ENCODE assay signal across 1 cellular context in the genomic region with DNA sequence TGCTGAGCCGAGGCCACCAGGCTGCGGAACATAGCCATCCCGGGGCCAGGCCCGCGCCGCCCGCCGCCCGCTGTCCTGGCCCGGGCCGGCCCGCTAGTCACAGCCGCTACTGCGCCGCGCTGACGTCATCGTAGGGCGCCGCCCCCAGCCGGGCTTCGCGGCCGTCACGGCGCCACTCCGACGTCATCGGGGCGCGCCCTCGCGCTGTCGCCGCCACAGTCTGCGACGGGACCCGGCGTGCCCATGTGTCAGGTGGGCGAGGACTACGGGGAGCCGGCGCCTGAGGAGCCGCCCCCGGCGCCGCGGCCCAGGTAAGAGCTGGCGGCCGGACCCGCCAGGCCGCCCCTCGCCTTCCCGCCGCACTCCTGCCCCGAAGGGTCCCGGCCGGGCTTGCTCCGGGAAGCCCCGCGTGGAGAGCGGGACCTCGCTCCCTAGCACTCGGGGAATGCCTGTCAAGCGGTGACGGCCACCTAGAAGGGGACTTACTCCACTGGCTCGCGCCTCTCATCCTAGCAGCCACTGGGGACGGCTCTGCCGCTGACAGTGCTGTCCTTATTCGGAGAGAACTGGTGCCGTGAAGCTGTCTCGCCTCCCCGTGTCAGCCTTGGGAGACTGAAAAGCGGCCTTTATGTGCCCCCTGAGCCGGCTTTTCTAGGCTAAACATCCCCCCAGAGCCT.
TF ChIP-seq lines count a peak whose summit lies in the region.

A gene (plus strand): TSS at position 216 of the 677 bp plus-strand sequence. CDS start 28 bp downstream, at position 244.
A gene with protein sequence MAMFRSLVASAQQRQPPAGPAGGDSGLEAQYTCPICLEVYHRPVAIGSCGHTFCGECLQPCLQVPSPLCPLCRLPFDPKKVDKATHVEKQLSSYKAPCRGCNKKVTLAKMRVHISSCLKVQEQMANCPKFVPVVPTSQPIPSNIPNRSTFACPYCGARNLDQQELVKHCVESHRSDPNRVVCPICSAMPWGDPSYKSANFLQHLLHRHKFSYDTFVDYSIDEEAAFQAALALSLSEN (minus strand): TSS at position 121 of the 677 bp plus-strand sequence. CDS start 83 bp downstream, at position 38.

TF ChIP-seq in HepG2, 621 proteins besides CTCF, POLR2A, EP300 and RAD21 (continued from another document and continues in another):
- TF ChIP-seq, protein P1, sequence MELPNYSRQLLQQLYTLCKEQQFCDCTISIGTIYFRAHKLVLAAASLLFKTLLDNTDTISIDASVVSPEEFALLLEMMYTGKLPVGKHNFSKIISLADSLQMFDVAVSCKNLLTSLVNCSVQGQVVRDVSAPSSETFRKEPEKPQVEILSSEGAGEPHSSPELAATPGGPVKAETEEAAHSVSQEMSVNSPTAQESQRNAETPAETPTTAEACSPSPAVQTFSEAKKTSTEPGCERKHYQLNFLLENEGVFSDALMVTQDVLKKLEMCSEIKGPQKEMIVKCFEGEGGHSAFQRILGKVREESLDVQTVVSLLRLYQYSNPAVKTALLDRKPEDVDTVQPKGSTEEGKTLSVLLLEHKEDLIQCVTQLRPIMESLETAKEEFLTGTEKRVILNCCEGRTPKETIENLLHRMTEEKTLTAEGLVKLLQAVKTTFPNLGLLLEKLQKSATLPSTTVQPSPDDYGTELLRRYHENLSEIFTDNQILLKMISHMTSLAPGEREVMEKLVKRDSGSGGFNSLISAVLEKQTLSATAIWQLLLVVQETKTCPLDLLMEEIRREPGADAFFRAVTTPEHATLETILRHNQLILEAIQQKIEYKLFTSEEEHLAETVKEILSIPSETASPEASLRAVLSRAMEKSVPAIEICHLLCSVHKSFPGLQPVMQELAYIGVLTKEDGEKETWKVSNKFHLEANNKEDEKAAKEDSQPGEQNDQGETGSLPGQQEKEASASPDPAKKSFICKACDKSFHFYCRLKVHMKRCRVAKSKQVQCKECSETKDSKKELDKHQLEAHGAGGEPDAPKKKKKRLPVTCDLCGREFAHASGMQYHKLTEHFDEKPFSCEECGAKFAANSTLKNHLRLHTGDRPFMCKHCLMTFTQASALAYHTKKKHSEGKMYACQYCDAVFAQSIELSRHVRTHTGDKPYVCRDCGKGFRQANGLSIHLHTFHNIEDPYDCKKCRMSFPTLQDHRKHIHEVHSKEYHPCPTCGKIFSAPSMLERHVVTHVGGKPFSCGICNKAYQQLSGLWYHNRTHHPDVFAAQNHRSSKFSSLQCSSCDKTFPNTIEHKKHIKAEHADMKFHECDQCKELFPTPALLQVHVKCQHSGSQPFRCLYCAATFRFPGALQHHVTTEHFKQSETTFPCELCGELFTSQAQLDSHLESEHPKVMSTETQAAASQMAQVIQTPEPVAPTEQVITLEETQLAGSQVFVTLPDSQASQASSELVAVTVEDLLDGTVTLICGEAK (IDR thresholded peaks at IDR 0.05), result no peak
- TF ChIP-seq, protein P1 (CRISPR knock-in tag; IDR thresholded peaks at IDR 0.05), result peak; percentile 79
- TF ChIP-seq CHCHD3 (CRISPR knock-in tag; IDR thresholded peaks at IDR 0.05) (peak; percentile 67; the same call in 1 of the 2 replicates), ZNF264 (CRISPR knock-in tag; IDR thresholded peaks at IDR 0.05) (no peak), SP140L (CRISPR knock-in tag; IDR thresholded peaks at IDR 0.05; ENCODE audit: borderline replicate concordance) (0 out of 2 replicates have a peak, but pooled peaks have one; percentile 51), FOSL2 (CRISPR knock-in tag; IDR thresholded peaks at IDR 0.05) (peak; percentile 63), ZNF432 (CRISPR knock-in tag; IDR thresholded peaks at IDR 0.05; ENCODE audit: borderline replicate concordance) (no peak), ZNF780A (CRISPR knock-in tag; IDR thresholded peaks at IDR 0.05) (no peak), SOX13 (IDR thresholded peaks at IDR 0.05) (no peak), SOX13 (CRISPR knock-in tag; conservative IDR thresholded peaks at IDR 0.05 in 1 of 2, IDR thresholded peaks at IDR 0.05 in 1 of 2) (peak in 1 of 2 experiments; percentile 48; a peak in 2 of 4 replicates), HNRNPL (IDR thresholded peaks at IDR 0.05; ENCODE audit: low read depth, low read length) (no peak), ZFYVE20 (CRISPR knock-in tag; IDR thresholded peaks at IDR 0.05; ENCODE audit: borderline replicate concordance, low read depth) (peak; percentile 84; the same call in 1 of the 2 replicates), NRL (CRISPR knock-in tag; IDR thresholded peaks at IDR 0.05; ENCODE audit: borderline replicate concordance) (no peak), TBX2 (CRISPR knock-in tag; IDR thresholded peaks at IDR 0.05; ENCODE audit: borderline replicate concordance) (peak; percentile 39; the same call in 1 of the 2 replicates), ZNF678 (CRISPR knock-in tag; IDR thresholded peaks at IDR 0.05) (no peak), ESRRA (CRISPR knock-in tag; IDR thresholded peaks at IDR 0.05; ENCODE audit: low read depth) (peak; percentile 63), ZNF10 (CRISPR knock-in tag; IDR thresholded peaks at IDR 0.05; ENCODE audit: borderline replicate concordance, low read depth) (no peak), CENPX (CRISPR knock-in tag; IDR thresholded peaks at IDR 0.05) (no peak), REXO4 (CRISPR knock-in tag; IDR thresholded peaks at IDR 0.05; ENCODE audit: borderline replicate concordance) (no peak), KMT2A (CRISPR knock-in tag; IDR thresholded peaks at IDR 0.05) (peak; percentile 80; the same call in 1 of the 2 replicates), ZNF468 (CRISPR knock-in tag; IDR thresholded peaks at IDR 0.05) (no peak), ZNF615 (CRISPR knock-in tag; IDR thresholded peaks at IDR 0.05; ENCODE audit: borderline replicate concordance) (no peak), FOXK2 (IDR thresholded peaks at IDR 0.05) (no peak), ZMYM3 (CRISPR knock-in tag; IDR thresholded peaks at IDR 0.05) (no peak), KLF9 (CRISPR knock-in tag; IDR thresholded peaks at IDR 0.05; ENCODE audit: low read depth) (peak; percentile 47; the same call in 1 of the 2 replicates)
- TF ChIP-seq, protein P2, sequence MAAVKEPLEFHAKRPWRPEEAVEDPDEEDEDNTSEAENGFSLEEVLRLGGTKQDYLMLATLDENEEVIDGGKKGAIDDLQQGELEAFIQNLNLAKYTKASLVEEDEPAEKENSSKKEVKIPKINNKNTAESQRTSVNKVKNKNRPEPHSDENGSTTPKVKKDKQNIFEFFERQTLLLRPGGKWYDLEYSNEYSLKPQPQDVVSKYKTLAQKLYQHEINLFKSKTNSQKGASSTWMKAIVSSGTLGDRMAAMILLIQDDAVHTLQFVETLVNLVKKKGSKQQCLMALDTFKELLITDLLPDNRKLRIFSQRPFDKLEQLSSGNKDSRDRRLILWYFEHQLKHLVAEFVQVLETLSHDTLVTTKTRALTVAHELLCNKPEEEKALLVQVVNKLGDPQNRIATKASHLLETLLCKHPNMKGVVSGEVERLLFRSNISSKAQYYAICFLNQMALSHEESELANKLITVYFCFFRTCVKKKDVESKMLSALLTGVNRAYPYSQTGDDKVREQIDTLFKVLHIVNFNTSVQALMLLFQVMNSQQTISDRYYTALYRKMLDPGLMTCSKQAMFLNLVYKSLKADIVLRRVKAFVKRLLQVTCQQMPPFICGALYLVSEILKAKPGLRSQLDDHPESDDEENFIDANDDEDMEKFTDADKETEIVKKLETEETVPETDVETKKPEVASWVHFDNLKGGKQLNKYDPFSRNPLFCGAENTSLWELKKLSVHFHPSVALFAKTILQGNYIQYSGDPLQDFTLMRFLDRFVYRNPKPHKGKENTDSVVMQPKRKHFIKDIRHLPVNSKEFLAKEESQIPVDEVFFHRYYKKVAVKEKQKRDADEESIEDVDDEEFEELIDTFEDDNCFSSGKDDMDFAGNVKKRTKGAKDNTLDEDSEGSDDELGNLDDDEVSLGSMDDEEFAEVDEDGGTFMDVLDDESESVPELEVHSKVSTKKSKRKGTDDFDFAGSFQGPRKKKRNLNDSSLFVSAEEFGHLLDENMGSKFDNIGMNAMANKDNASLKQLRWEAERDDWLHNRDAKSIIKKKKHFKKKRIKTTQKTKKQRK (IDR thresholded peaks at IDR 0.05; ENCODE audit: low read length), result no peak
- TF ChIP-seq, protein P3, sequence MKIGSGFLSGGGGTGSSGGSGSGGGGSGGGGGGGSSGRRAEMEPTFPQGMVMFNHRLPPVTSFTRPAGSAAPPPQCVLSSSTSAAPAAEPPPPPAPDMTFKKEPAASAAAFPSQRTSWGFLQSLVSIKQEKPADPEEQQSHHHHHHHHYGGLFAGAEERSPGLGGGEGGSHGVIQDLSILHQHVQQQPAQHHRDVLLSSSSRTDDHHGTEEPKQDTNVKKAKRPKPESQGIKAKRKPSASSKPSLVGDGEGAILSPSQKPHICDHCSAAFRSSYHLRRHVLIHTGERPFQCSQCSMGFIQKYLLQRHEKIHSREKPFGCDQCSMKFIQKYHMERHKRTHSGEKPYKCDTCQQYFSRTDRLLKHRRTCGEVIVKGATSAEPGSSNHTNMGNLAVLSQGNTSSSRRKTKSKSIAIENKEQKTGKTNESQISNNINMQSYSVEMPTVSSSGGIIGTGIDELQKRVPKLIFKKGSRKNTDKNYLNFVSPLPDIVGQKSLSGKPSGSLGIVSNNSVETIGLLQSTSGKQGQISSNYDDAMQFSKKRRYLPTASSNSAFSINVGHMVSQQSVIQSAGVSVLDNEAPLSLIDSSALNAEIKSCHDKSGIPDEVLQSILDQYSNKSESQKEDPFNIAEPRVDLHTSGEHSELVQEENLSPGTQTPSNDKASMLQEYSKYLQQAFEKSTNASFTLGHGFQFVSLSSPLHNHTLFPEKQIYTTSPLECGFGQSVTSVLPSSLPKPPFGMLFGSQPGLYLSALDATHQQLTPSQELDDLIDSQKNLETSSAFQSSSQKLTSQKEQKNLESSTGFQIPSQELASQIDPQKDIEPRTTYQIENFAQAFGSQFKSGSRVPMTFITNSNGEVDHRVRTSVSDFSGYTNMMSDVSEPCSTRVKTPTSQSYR (CRISPR knock-in tag; IDR thresholded peaks at IDR 0.05; ENCODE audit: borderline replicate concordance), result peak; percentile 57; the same call in 1 of the 2 replicates
- TF ChIP-seq, protein P4, sequence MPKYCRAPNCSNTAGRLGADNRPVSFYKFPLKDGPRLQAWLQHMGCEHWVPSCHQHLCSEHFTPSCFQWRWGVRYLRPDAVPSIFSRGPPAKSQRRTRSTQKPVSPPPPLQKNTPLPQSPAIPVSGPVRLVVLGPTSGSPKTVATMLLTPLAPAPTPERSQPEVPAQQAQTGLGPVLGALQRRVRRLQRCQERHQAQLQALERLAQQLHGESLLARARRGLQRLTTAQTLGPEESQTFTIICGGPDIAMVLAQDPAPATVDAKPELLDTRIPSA (CRISPR knock-in tag; IDR thresholded peaks at IDR 0.05; ENCODE audit: borderline replicate concordance), result no peak
- TF ChIP-seq, protein P5, sequence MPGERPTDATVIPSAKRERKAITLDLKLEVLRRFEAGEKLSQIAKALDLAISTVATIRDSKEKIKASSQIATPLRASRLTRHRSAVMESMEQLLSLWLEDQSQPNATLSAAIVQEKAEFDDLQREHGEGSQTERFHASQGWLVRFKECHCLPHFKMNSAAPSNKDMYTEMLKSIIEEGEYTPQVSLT (CRISPR knock-in tag; IDR thresholded peaks at IDR 0.05; ENCODE audit: borderline replicate concordance, low read depth), result no peak; the same call in 1 of the 2 replicates
- TF ChIP-seq, protein P6, sequence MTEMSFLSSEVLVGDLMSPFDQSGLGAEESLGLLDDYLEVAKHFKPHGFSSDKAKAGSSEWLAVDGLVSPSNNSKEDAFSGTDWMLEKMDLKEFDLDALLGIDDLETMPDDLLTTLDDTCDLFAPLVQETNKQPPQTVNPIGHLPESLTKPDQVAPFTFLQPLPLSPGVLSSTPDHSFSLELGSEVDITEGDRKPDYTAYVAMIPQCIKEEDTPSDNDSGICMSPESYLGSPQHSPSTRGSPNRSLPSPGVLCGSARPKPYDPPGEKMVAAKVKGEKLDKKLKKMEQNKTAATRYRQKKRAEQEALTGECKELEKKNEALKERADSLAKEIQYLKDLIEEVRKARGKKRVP (CRISPR knock-in tag; IDR thresholded peaks at IDR 0.05), result no peak
- TF ChIP-seq, protein P7, sequence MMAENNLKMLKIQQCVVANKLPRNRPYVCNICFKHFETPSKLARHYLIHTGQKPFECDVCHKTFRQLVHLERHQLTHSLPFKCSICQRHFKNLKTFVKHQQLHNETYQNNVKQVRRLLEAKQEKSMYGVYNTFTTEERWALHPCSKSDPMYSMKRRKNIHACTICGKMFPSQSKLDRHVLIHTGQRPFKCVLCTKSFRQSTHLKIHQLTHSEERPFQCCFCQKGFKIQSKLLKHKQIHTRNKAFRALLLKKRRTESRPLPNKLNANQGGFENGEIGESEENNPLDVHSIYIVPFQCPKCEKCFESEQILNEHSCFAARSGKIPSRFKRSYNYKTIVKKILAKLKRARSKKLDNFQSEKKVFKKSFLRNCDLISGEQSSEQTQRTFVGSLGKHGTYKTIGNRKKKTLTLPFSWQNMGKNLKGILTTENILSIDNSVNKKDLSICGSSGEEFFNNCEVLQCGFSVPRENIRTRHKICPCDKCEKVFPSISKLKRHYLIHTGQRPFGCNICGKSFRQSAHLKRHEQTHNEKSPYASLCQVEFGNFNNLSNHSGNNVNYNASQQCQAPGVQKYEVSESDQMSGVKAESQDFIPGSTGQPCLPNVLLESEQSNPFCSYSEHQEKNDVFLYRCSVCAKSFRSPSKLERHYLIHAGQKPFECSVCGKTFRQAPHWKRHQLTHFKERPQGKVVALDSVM (CRISPR knock-in tag; IDR thresholded peaks at IDR 0.05), result 0 out of 2 replicates have a peak, but pooled peaks have one; percentile 30
- TF ChIP-seq, protein P8, sequence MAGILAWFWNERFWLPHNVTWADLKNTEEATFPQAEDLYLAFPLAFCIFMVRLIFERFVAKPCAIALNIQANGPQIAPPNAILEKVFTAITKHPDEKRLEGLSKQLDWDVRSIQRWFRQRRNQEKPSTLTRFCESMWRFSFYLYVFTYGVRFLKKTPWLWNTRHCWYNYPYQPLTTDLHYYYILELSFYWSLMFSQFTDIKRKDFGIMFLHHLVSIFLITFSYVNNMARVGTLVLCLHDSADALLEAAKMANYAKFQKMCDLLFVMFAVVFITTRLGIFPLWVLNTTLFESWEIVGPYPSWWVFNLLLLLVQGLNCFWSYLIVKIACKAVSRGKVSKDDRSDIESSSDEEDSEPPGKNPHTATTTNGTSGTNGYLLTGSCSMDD (CRISPR knock-in tag; IDR thresholded peaks at IDR 0.05), result peak; percentile 71; the same call in 1 of the 2 replicates
